Comparison of ENCODE assay signal across 7 cellular contexts in genomic region chr17:82593590-82594087, GRCh38. TPM values are rescaled to one million over a fixed set of nuclear protein-coding genes. Genes with fewer than 3 reads are reported as not detected.
DNase-seq lines count a peak whose midpoint lies in the region; ATAC-seq and TF ChIP-seq lines count a peak whose summit lies in the region.

No MANE protein-coding gene starts in this region.

- no peaks in the 10 kb centered on the region for H3K9me3 ChIP-seq in subcutaneous abdominal adipose tissue (ENCODE audit: control insufficient read depth in 5 of 5, low read length in 5 of 5)

- peaks cover 0 to 5% of the 10 kb centered on the region in 2 donors for H3K36me3 Mint-ChIP-seq in activated naive CD4-positive, alpha-beta T cell treated with anti-CD3 and anti-CD28 coated beads, Interleukin-2, amount 50 U/mL, for 72 hours

- H3K4me1 ChIP-seq in subcutaneous abdominal adipose tissue (ENCODE audit: control insufficient read depth in 5 of 5, insufficient read depth in 5 of 5, low read length in 5 of 5), result peaks cover 2 to 41% (median 34%) of the 10 kb centered on the region in 5 donors

- H3K9me3 Mint-ChIP-seq in activated naive CD4-positive, alpha-beta T cell treated with anti-CD3 and anti-CD28 coated beads, Interleukin-2, amount 50 U/mL, for 72 hours, result no peaks in the 10 kb centered on the region

- no peaks in the 10 kb centered on the region for H3K27me3 ChIP-seq in HL-60 (ENCODE audit: insufficient read depth, poor library complexity, severe bottlenecking)
- no peaks in the 10 kb centered on the region for H3K27me3 ChIP-seq in subcutaneous abdominal adipose tissue (ENCODE audit: control insufficient read depth in 5 of 5, insufficient read depth in 4 of 5, low read length in 5 of 5)

- H3K9ac ChIP-seq in subcutaneous abdominal adipose tissue (ENCODE audit: low read length in 5 of 5), result peak overlapping the region; percentile 17 to 82 (median 48)

- peak overlapping the region; percentile 89 for H3K27ac ChIP-seq in HL-60 (replicated peaks)
- H3K27ac ChIP-seq in subcutaneous abdominal adipose tissue (ENCODE audit: low read depth, low read length), result peak overlapping the region; percentile 80

- DNase-seq in HL-60 (ENCODE audit: low read depth in 1 of 2, low spot score in 1 of 2) (no peak), islet precursor cell (peak; percentile 50), NCI-H748 (lab: John Stamatoyannopoulos, UW; ENCODE audit: unreplicated experiment) (no peak), cerebellar cortex (ENCODE audit: low spot score) (no peak)
- no peak for DNase-seq in activated naive CD4-positive, alpha-beta T cell treated with anti-CD3 and anti-CD28 coated beads, Interleukin-2, amount 50 U/mL, for 72 hours (ENCODE audit: low spot score in 2 of 2)

- H3K27ac Mint-ChIP-seq in activated naive CD4-positive, alpha-beta T cell treated with anti-CD3 and anti-CD28 coated beads, Interleukin-2, amount 50 U/mL, for 72 hours, result peak overlapping the region; percentile 84 to 95

- TF ChIP-seq CTCF in HL-60 (IDR thresholded peaks at IDR 0.05; ENCODE audit: insufficient read depth, low read length), result no peak

- peaks cover 0 to 36% (median 25%) of the 10 kb centered on the region in 5 donors for H3K36me3 ChIP-seq in subcutaneous abdominal adipose tissue (ENCODE audit: control insufficient read depth in 5 of 5, insufficient read depth in 5 of 5, low read length in 5 of 5)

- H3K4me3 ChIP-seq in HL-60 (replicated peaks; ENCODE audit: insufficient read depth, low read length) (peak overlapping the region; percentile 38), subcutaneous abdominal adipose tissue (ENCODE audit: low read depth in 1 of 5, low read length in 5 of 5) (peak overlapping the region; percentile 35 to 84 (median 71))

- ATAC-seq in activated naive CD4-positive, alpha-beta T cell treated with anti-CD3 and anti-CD28 coated beads, Interleukin-2, amount 50 U/mL, for 72 hours, result peak in 1 of 2 donors; percentile 4
- ATAC-seq in HG03565 (IDR thresholded peaks at IDR 0.05; ENCODE audit: unreplicated experiment), result no peak

RNA-seq across cellular contexts. Expression of gene WDR45B, which starts 54.6 kb away (rescaled TPM):
- total RNA-seq in activated naive CD4-positive, alpha-beta T cell treated with anti-CD3 and anti-CD28 coated beads, Interleukin-2, amount 50 U/mL, for 72 hours, result 10 to 100 TPM; 33.9 to 89.9 TPM
